Comparison of ENCODE assay signal across 17 cellular contexts in the genomic region with DNA sequence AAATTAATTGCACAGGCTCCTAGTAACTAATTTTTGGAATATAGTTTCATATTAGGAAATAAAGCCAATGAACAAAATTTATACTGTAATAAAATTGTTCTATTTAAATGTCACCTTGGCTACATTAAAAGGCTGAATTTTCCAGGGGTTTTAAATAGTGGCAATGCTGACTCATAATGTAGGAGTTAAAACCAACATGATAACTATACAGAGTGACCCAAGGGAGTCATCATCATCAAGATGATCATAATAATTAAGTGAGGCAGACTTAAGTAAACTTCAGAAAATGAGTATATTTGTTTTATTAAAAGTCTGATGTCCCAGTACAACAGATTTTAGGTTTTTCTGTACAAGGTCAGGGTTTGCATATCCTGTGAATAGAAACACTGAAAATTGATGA.
DNase-seq lines count a peak whose midpoint lies in the region; ATAC-seq and FAIRE-seq lines count a peak whose summit lies in the region.
"Had no signal": no experiment of that assay in that cellular context is flagged by ENCODE, and none has a peak within 500 bp of the region (broad histone marks: within the 10 kb centered on the region; RNA-seq: fewer than 3 reads in every experiment).

No MANE protein-coding gene starts in this region.

- H4K8ac ChIP-seq in mesenchymal stem cell (ENCODE audit: low read length) = no peak overlapping the region

- H3K4me3 ChIP-seq in GM23248 (no peak overlapping the region), mesenchymal stem cell (ENCODE audit: insufficient read depth in 1 of 2, low read depth in 1 of 2, low read length in 2 of 2) (no peak overlapping the region)
- H3K4me3 ChIP-seq: BLaER1 treated with 17β-estradiol and CSF1 and Interleukin-3, amounts not matched to agents 10 nM and 100 nM; GM12878; GM23338 had no signal

- no peak overlapping the region for H3K4me2 ChIP-seq in GM23248 (ENCODE audit: unreplicated experiment)
- no peak overlapping the region for H3K4me2 ChIP-seq in mesenchymal stem cell (ENCODE audit: low read length, poor library complexity, severe bottlenecking)
- H3K4me2 ChIP-seq: BLaER1 treated with 17β-estradiol and CSF1 and Interleukin-3, amounts not matched to agents 10 nM and 100 nM; GM23338 had no signal

- FAIRE-seq in endometrium (lab: Jason Lieb, UNC) = peak; percentile 91
- FAIRE-seq: GM12878, H54, HepG2 had no signal

- H3F3A ChIP-seq in GM23248 (ENCODE audit: insufficient read depth) = peaks cover 22% of the 10 kb centered on the region

- H3K9me2 ChIP-seq in GM23248 (ENCODE audit: insufficient read depth) = no peaks in the 10 kb centered on the region

- no peak overlapping the region for H3K23ac ChIP-seq in mesenchymal stem cell (ENCODE audit: low read length in 2 of 2)

- H3K36me3 ChIP-seq in GM23248 (ENCODE audit: low read depth) (no peaks in the 10 kb centered on the region), mesenchymal stem cell (ENCODE audit: control insufficient read depth in 1 of 2, insufficient read depth in 2 of 2, low read depth in 1 of 2, low read length in 2 of 2) (no peaks in the 10 kb centered on the region)
- H3K36me3 ChIP-seq: BLaER1 treated with 17β-estradiol and CSF1 and Interleukin-3, amounts not matched to agents 10 nM and 100 nM had no signal

- no peak overlapping the region for H2BK15ac ChIP-seq in mesenchymal stem cell (ENCODE audit: low read depth, poor library complexity, severe bottlenecking)

- H3K4me1 ChIP-seq in GM23248 (ENCODE audit: insufficient read depth) (peaks cover 24% of the 10 kb centered on the region), mesenchymal stem cell (ENCODE audit: control insufficient read depth, insufficient read depth, low read depth, low read length) (no peaks in the 10 kb centered on the region)

- H3K4ac ChIP-seq in mesenchymal stem cell (ENCODE audit: low read depth in 1 of 2, low read length in 2 of 2) = no peak overlapping the region

- ATAC-seq in GM18520 (IDR thresholded peaks at IDR 0.05; ENCODE audit: unreplicated experiment) = no peak
- ATAC-seq: CD8-positive, alpha-beta T cell; GM12878; GM23338; HCT116; HepG2 had no signal

- H3K9me3 ChIP-seq in GM23248 (ENCODE audit: low read depth) (no peaks in the 10 kb centered on the region), mesenchymal stem cell (ENCODE audit: control insufficient read depth, low read length) (no peaks in the 10 kb centered on the region)
- H3K9me3 ChIP-seq: BLaER1 treated with 17β-estradiol and CSF1 and Interleukin-3, amounts not matched to agents 10 nM and 100 nM had no signal

- H2BK5ac ChIP-seq in mesenchymal stem cell (ENCODE audit: low read depth, low read length, poor library complexity, severe bottlenecking) = no peak overlapping the region

- H3K18ac ChIP-seq in mesenchymal stem cell (ENCODE audit: low read depth in 1 of 2, low read length in 2 of 2) = no peak overlapping the region

- H2AK5ac ChIP-seq in mesenchymal stem cell (ENCODE audit: low read length, severe bottlenecking) = no peak overlapping the region

- H2BK120ac ChIP-seq in mesenchymal stem cell (ENCODE audit: low read depth, low read length) = no peak overlapping the region

- H4K91ac ChIP-seq in mesenchymal stem cell (ENCODE audit: low read length) = no peak overlapping the region

- H3K9ac ChIP-seq in GM23248 = no peak overlapping the region
- H3K9ac ChIP-seq in mesenchymal stem cell (ENCODE audit: low read length) = no peak overlapping the region
- H3K9ac ChIP-seq: BLaER1 treated with 17β-estradiol and CSF1 and Interleukin-3, amounts not matched to agents 10 nM and 100 nM had no signal

- H3K14ac ChIP-seq in mesenchymal stem cell (ENCODE audit: low read length in 2 of 2) = no peak overlapping the region

- H2AFZ ChIP-seq in GM23248 = no peak overlapping the region
- no peak overlapping the region for H2AFZ ChIP-seq in mesenchymal stem cell (ENCODE audit: low read depth, low read length)
- H2AFZ ChIP-seq: GM23338 had no signal

- peak; percentile 51 for DNase-seq in GM23248
- DNase-seq in M059J (ENCODE audit: low read depth) = peak; percentile 29
- no peak for DNase-seq in mesenchymal stem cell
- no peak for DNase-seq in midbrain (lab: John Stamatoyannopoulos, UW)
- DNase-seq: Calu3; CD8-positive, alpha-beta T cell; DMS79 treated with DMSO at 0.1 percent for 48 hours; EL; HFFc6 had no signal

- H3K79me1 ChIP-seq in mesenchymal stem cell (replicated peaks; ENCODE audit: low read length, poor library complexity, severe bottlenecking) = no peaks in the 10 kb centered on the region

- H2BK12ac ChIP-seq in mesenchymal stem cell (ENCODE audit: low read length in 2 of 2) = no peak overlapping the region

- in situ Hi-C loops in GM23248 (cut with MboI) = no loop called here

- no peaks in the 10 kb centered on the region for H3K27me3 ChIP-seq in GM23248 (replicated peaks; ENCODE audit: insufficient read depth)
- H3K27me3 ChIP-seq in mesenchymal stem cell (ENCODE audit: control insufficient read depth in 1 of 2, insufficient read depth in 1 of 2, low read length in 2 of 2) = no peaks in the 10 kb centered on the region
- H3K27me3 ChIP-seq: BLaER1 treated with 17β-estradiol and CSF1 and Interleukin-3, amounts not matched to agents 10 nM and 100 nM had no signal

- H4K20me1 ChIP-seq in GM23248 (ENCODE audit: insufficient read depth) = no peaks in the 10 kb centered on the region
- H4K20me1 ChIP-seq: BLaER1 treated with 17β-estradiol and CSF1 and Interleukin-3, amounts not matched to agents 10 nM and 100 nM had no signal

- H3K27ac ChIP-seq in GM23248 = no peak overlapping the region
- H3K27ac ChIP-seq in mesenchymal stem cell (ENCODE audit: low read length, poor library complexity, severe bottlenecking) = no peak overlapping the region
- H3K27ac ChIP-seq: BLaER1 treated with 17β-estradiol and CSF1 and Interleukin-3, amounts not matched to agents 10 nM and 100 nM had no signal

- no peaks in the 10 kb centered on the region for H3K79me2 ChIP-seq in GM23248 (ENCODE audit: insufficient read depth)

Comparison
In these comparisons a context has a peak if more than half of its experiments do, and no peak if none do; other contexts are left out.
1. DNase-seq: peak in GM23248 (single experiment) and M059J (single experiment); none in mesenchymal stem cell (single experiment) and midbrain (single experiment).